In genomic region chr1:206487970-206488369, GRCh38 we compare ENCODE assay signal across 18 cellular contexts. TPM values are rescaled to one million over a fixed set of nuclear protein-coding genes. Genes with fewer than 3 reads are reported as not detected.
DNase-seq lines count a peak whose midpoint lies in the region; ATAC-seq lines count a peak whose summit lies in the region.
"Had no signal": no experiment of that assay in that cellular context is flagged by ENCODE, and none has a peak within 500 bp of the region (broad histone marks: within the 10 kb centered on the region; RNA-seq: fewer than 3 reads in every experiment).

No MANE protein-coding gene starts in this region.

- intact Hi-C loops in activated T-helper 1 cell treated with anti-CD3 and anti-CD28 coated beads, Interleukin-12 subunit alpha, Interleukin-12 subunit beta, Interleukin-2, Interleukin-4 antibody, amounts not matched to agents 30 ng/mL and 10 ng/mL and 1 ng/mL, durations not matched to agents 14 hours and 24 hours and 36 hours (cut with micrococcal nuclease): no loop called here

- no peaks in the 10 kb centered on the region for H3K4me1 Mint-ChIP-seq in activated T-cell treated with anti-CD3 and anti-CD28 coated beads, Interleukin-2, amount 50 U/mL, for 24 hours (ENCODE audit: low read depth)
- H3K4me1 Mint-ChIP-seq in activated T-helper 1 cell treated with anti-CD3 and anti-CD28 coated beads, Interleukin-12 subunit alpha, Interleukin-12 subunit beta, Interleukin-2, Interleukin-4 antibody, amounts not matched to agents 30 ng/mL and 10 ng/mL and 1 ng/mL, durations not matched to agents 14 hours and 24 hours and 36 hours (ENCODE audit: low read depth): peaks cover 10% of the 10 kb centered on the region
- H3K4me1 Mint-ChIP-seq in effector memory CD8-positive, alpha-beta T cell (ENCODE audit: low read depth in 2 of 2): peaks cover 0 to 4% of the 10 kb centered on the region in 2 donors
- H3K4me1 Mint-ChIP-seq in stimulated activated effector memory CD8-positive, alpha-beta T cell treated with anti-CD3 and anti-CD28 coated beads, Interleukin-12 subunit alpha, Interleukin-12 subunit beta, amount 100 ng/mL, for 72 hours: peaks cover 20% of the 10 kb centered on the region

- H3K9me3 Mint-ChIP-seq in activated T-cell treated with anti-CD3 and anti-CD28 coated beads, Interleukin-2, amount 50 U/mL, for 24 hours: no peaks in the 10 kb centered on the region
- H3K9me3 Mint-ChIP-seq in activated T-helper 1 cell treated with anti-CD3 and anti-CD28 coated beads, Interleukin-12 subunit alpha, Interleukin-12 subunit beta, Interleukin-2, Interleukin-4 antibody, amounts not matched to agents 30 ng/mL and 10 ng/mL and 1 ng/mL, durations not matched to agents 14 hours and 24 hours and 36 hours: no peaks in the 10 kb centered on the region
- no peaks in the 10 kb centered on the region for H3K9me3 Mint-ChIP-seq in effector memory CD8-positive, alpha-beta T cell
- H3K9me3 Mint-ChIP-seq in stimulated activated effector memory CD8-positive, alpha-beta T cell treated with anti-CD3 and anti-CD28 coated beads, Interleukin-12 subunit alpha, Interleukin-12 subunit beta, amount 100 ng/mL, for 72 hours: no peaks in the 10 kb centered on the region
- H3K9me3 Mint-ChIP-seq: H9 had no signal

- no peaks in the 10 kb centered on the region for H3K27me3 Mint-ChIP-seq in activated T-cell treated with anti-CD3 and anti-CD28 coated beads, Interleukin-2, amount 50 U/mL, for 24 hours
- no peaks in the 10 kb centered on the region for H3K27me3 Mint-ChIP-seq in activated T-helper 1 cell treated with anti-CD3 and anti-CD28 coated beads, Interleukin-12 subunit alpha, Interleukin-12 subunit beta, Interleukin-2, Interleukin-4 antibody, amounts not matched to agents 30 ng/mL and 10 ng/mL and 1 ng/mL, durations not matched to agents 14 hours and 24 hours and 36 hours (ENCODE audit: insufficient read depth)
- no peaks in the 10 kb centered on the region for H3K27me3 Mint-ChIP-seq in effector memory CD8-positive, alpha-beta T cell

- H3K36me3 Mint-ChIP-seq in activated T-cell treated with anti-CD3 and anti-CD28 coated beads, Interleukin-2, amount 50 U/mL, for 24 hours (ENCODE audit: low read depth): peaks cover 77% of the 10 kb centered on the region
- H3K36me3 Mint-ChIP-seq in activated T-helper 1 cell treated with anti-CD3 and anti-CD28 coated beads, Interleukin-12 subunit alpha, Interleukin-12 subunit beta, Interleukin-2, Interleukin-4 antibody, amounts not matched to agents 30 ng/mL and 10 ng/mL and 1 ng/mL, durations not matched to agents 14 hours and 24 hours and 36 hours (ENCODE audit: low read depth): peaks cover 49% of the 10 kb centered on the region
- H3K36me3 Mint-ChIP-seq in effector memory CD8-positive, alpha-beta T cell (ENCODE audit: insufficient read depth): peaks cover 34% of the 10 kb centered on the region
- H3K36me3 Mint-ChIP-seq in stimulated activated effector memory CD8-positive, alpha-beta T cell treated with anti-CD3 and anti-CD28 coated beads, Interleukin-12 subunit alpha, Interleukin-12 subunit beta, amount 100 ng/mL, for 72 hours: peaks cover 55% of the 10 kb centered on the region

- ATAC-seq in effector memory CD8-positive, alpha-beta T cell (replicated peaks): no peak
- ATAC-seq in stimulated activated effector memory CD8-positive, alpha-beta T cell treated with anti-CD3 and anti-CD28 coated beads, Interleukin-12 subunit alpha, Interleukin-12 subunit beta, amount 100 ng/mL, for 72 hours: no peak
- no peak for ATAC-seq in GM18868 (IDR thresholded peaks at IDR 0.05; ENCODE audit: unreplicated experiment)
- ATAC-seq: Panc1, Right ventricle myocardium inferior had no signal

- no peak for DNase-seq in activated T-cell treated with anti-CD3 and anti-CD28 coated beads, Interleukin-2, amount 50 U/mL, for 24 hours
- DNase-seq in activated T-cell treated with anti-CD3 and anti-CD28 coated beads, Interleukin-2, amount 50 U/mL, for 48 hours: no peak
- DNase-seq in activated T-helper 1 cell treated with anti-CD3 and anti-CD28 coated beads, Interleukin-12 subunit alpha, Interleukin-12 subunit beta, Interleukin-2, Interleukin-4 antibody, amounts not matched to agents 30 ng/mL and 10 ng/mL and 1 ng/mL, durations not matched to agents 14 hours and 24 hours and 36 hours (ENCODE audit: low spot score): no peak
- DNase-seq in effector memory CD8-positive, alpha-beta T cell: no peak
- no peak for DNase-seq in stimulated activated effector memory CD8-positive, alpha-beta T cell treated with anti-CD3 and anti-CD28 coated beads, Interleukin-12 subunit alpha, Interleukin-12 subunit beta, amount 100 ng/mL, for 72 hours (ENCODE audit: low spot score in 2 of 2)
- DNase-seq in hippocampal formation (lab: John Stamatoyannopoulos, UW) (no peak), NCI-H1048 (lab: John Stamatoyannopoulos, UW) (no peak)
- DNase-seq: C1 segment of cervical spinal cord, Caco-2, DMS53, H9, Karpas-422, NCI-H1930, NCI-H2171, NCI-H774 had no signal

- H3K4me3 Mint-ChIP-seq in activated T-cell treated with anti-CD3 and anti-CD28 coated beads, Interleukin-2, amount 50 U/mL, for 24 hours: no peak overlapping the region
- H3K4me3 Mint-ChIP-seq in activated T-helper 1 cell treated with anti-CD3 and anti-CD28 coated beads, Interleukin-12 subunit alpha, Interleukin-12 subunit beta, Interleukin-2, Interleukin-4 antibody, amounts not matched to agents 30 ng/mL and 10 ng/mL and 1 ng/mL, durations not matched to agents 14 hours and 24 hours and 36 hours: no peak overlapping the region
- H3K4me3 Mint-ChIP-seq in effector memory CD8-positive, alpha-beta T cell: no peak overlapping the region
- H3K4me3 Mint-ChIP-seq in stimulated activated effector memory CD8-positive, alpha-beta T cell treated with anti-CD3 and anti-CD28 coated beads, Interleukin-12 subunit alpha, Interleukin-12 subunit beta, amount 100 ng/mL, for 72 hours: no peak overlapping the region
- H3K4me3 Mint-ChIP-seq: H9 had no signal

- H3K27ac Mint-ChIP-seq in activated T-cell treated with anti-CD3 and anti-CD28 coated beads, Interleukin-2, amount 50 U/mL, for 24 hours: peak overlapping the region; percentile 48
- H3K27ac Mint-ChIP-seq in activated T-helper 1 cell treated with anti-CD3 and anti-CD28 coated beads, Interleukin-12 subunit alpha, Interleukin-12 subunit beta, Interleukin-2, Interleukin-4 antibody, amounts not matched to agents 30 ng/mL and 10 ng/mL and 1 ng/mL, durations not matched to agents 14 hours and 24 hours and 36 hours: peak overlapping the region; percentile 44
- peak overlapping the region; percentile 33 to 69 for H3K27ac Mint-ChIP-seq in effector memory CD8-positive, alpha-beta T cell
- peak overlapping the region; percentile 86 for H3K27ac Mint-ChIP-seq in stimulated activated effector memory CD8-positive, alpha-beta T cell treated with anti-CD3 and anti-CD28 coated beads, Interleukin-12 subunit alpha, Interleukin-12 subunit beta, amount 100 ng/mL, for 72 hours

RNA-seq across cellular contexts. Expression of gene IKBKE, which starts 17.7 kb away (rescaled TPM):
- total RNA-seq in activated T-helper 1 cell treated with anti-CD3 and anti-CD28 coated beads, Interleukin-12 subunit alpha, Interleukin-12 subunit beta, Interleukin-2, Interleukin-4 antibody, amounts not matched to agents 30 ng/mL and 10 ng/mL and 1 ng/mL, durations not matched to agents 14 hours and 24 hours and 36 hours: 59.8 and 64.9 TPM in 2 replicates

RNA-seq across cellular contexts. Expression of gene RASSF5, which starts 19.4 kb away (rescaled TPM):
- total RNA-seq in activated T-helper 1 cell treated with anti-CD3 and anti-CD28 coated beads, Interleukin-12 subunit alpha, Interleukin-12 subunit beta, Interleukin-2, Interleukin-4 antibody, amounts not matched to agents 30 ng/mL and 10 ng/mL and 1 ng/mL, durations not matched to agents 14 hours and 24 hours and 36 hours: 220 and 221 TPM in 2 replicates
